ENCODE assay signal across 11 cellular contexts in the genomic region with DNA sequence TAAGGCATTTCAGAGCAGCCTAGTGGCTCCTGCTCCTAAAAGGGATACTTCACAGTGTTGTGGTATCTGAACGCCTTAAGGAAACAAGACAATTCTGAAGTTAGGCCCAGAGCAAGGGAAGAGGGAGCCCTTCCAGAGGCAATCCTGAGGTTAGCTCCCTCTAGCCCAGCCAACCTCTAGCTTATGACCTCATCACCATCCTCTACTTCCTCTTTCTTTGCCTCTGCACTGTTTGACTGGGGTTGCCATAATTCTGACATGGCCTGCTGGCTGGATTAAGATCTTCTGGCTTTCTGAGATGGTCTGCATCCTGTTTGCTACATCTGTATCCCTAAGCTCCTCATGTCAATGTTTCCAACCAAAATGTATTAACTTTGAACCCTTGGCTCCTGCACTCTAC. TPM values are rescaled to one million over a fixed set of nuclear protein-coding genes. Genes with fewer than 3 reads are reported as not detected.
"Had no signal": no experiment of that assay in that cellular context is flagged by ENCODE, and none has a peak within 500 bp of the region (broad histone marks: within the 10 kb centered on the region; RNA-seq: fewer than 3 reads in every experiment).

No MANE protein-coding gene starts in this region.

- ATAC-seq: activated CD8-positive, alpha-beta memory T cell treated with anti-CD3 and anti-CD28 coated beads, Interleukin-2, amount 10 ng/mL, durations not matched to agents 7 days and 5 days; effector memory CD8-positive, alpha-beta T cell; stimulated activated naive CD8-positive, alpha-beta T cell treated with anti-CD3 and anti-CD28 coated beads, Interleukin-15, Interleukin-2, amounts not matched to agents 100 U/mL and 50 U/mL, for 24 hours had no signal

- DNase-seq: activated CD4-positive, alpha-beta T cell treated with anti-CD3 and anti-CD28 coated beads for 1 hour; activated CD4-positive, alpha-beta T cell treated with anti-CD3 and anti-CD28 coated beads, Interleukin-2, amount 50 U/mL, for 48 hours; activated CD8-positive, alpha-beta memory T cell treated with anti-CD3 and anti-CD28 coated beads, Interleukin-2, amount 10 ng/mL, durations not matched to agents 7 days and 5 days; activated effector memory CD4-positive, alpha-beta T cell treated with Interleukin-2 at 50 U/mL for 16 hours; activated T-cell treated with anti-CD3 and anti-CD28 coated beads, Interleukin-2, amount 50 U/mL, for 24 hours; effector memory CD8-positive, alpha-beta T cell; hypothalamus; kidney glomerular epithelial cell; ovary; stimulated activated CD4-positive, alpha-beta T cell treated with anti-CD3 and anti-CD28 coated beads, Interleukin-2, amount 100 ng/mL, for 48 hours; stimulated activated naive CD8-positive, alpha-beta T cell treated with anti-CD3 and anti-CD28 coated beads, Interleukin-15, Interleukin-2, amounts not matched to agents 100 U/mL and 50 U/mL, for 24 hours had no signal

RNA-seq across cellular contexts. Expression of gene BMP2, which starts 23.3 kb away (rescaled TPM):
- total RNA-seq: activated CD8-positive, alpha-beta memory T cell treated with anti-CD3 and anti-CD28 coated beads, Interleukin-2, amount 10 ng/mL, durations not matched to agents 7 days and 5 days had no signal
